In genomic region chr7:47763063-47763974, GRCh38 we compare ENCODE assay signal across 9 cellular contexts.
DNase-seq lines count a peak whose midpoint lies in the region; ATAC-seq and TF ChIP-seq lines count a peak whose summit lies in the region.
"Had no signal": no experiment of that assay in that cellular context is flagged by ENCODE, and none has a peak within 500 bp of the region (broad histone marks: within the 10 kb centered on the region; RNA-seq: fewer than 3 reads in every experiment).

No MANE protein-coding gene starts in this region.

- intact Hi-C loops in activated T-helper 2 cell treated with anti-CD3 and anti-CD28 coated beads, Interferon-gamma antibody, Interleukin-2, Interleukin-4, amounts not matched to agents 10 μg/mL and 5 μg/mL and 100 μg/mL, durations not matched to agents 14 hours and 24 hours and 36 hours (cut with micrococcal nuclease), result no loop called here

- no peaks in the 10 kb centered on the region for H3K4me1 Mint-ChIP-seq in activated T-helper 2 cell treated with anti-CD3 and anti-CD28 coated beads, Interferon-gamma antibody, Interleukin-2, Interleukin-4, amounts not matched to agents 10 μg/mL and 5 μg/mL and 100 μg/mL, durations not matched to agents 14 hours and 24 hours and 36 hours (ENCODE audit: low read depth)

- H2BK12ac ChIP-seq in neuronal stem cell (ENCODE audit: low read length), result no peak overlapping the region

- peak; percentile 95 for DNase-seq in Daoy (ENCODE audit: low read depth)
- peak; percentile 98 for DNase-seq in NCI-H146 treated with DMSO at 0.1 percent for 48 hours (lab: John Stamatoyannopoulos, UW; ENCODE audit: unreplicated experiment)
- DNase-seq in brain pericyte (ENCODE audit: low read depth, low spot score), result peak; percentile 77
- DNase-seq in neuronal stem cell (ENCODE audit: low spot score), result peak; percentile 52
- no peak for DNase-seq in midbrain (lab: John Stamatoyannopoulos, UW)
- no peak for DNase-seq in GM13977 (ENCODE audit: low spot score)
- no peak for DNase-seq in activated T-helper 2 cell treated with anti-CD3 and anti-CD28 coated beads, Interferon-gamma antibody, Interleukin-2, Interleukin-4, amounts not matched to agents 10 μg/mL and 5 μg/mL and 100 μg/mL, durations not matched to agents 14 hours and 24 hours and 36 hours (ENCODE audit: low spot score)
- DNase-seq: stimulated activated CD4-positive, alpha-beta T cell treated with anti-CD3 and anti-CD28 coated beads, Interleukin-4, amount 100 ng/mL, for 4 hours had no signal

- H3K27ac Mint-ChIP-seq in activated T-helper 2 cell treated with anti-CD3 and anti-CD28 coated beads, Interferon-gamma antibody, Interleukin-2, Interleukin-4, amounts not matched to agents 10 μg/mL and 5 μg/mL and 100 μg/mL, durations not matched to agents 14 hours and 24 hours and 36 hours, result no peak overlapping the region

- H3K36me3 ChIP-seq in neuronal stem cell (replicated peaks in 1 of 2; ENCODE audit: control insufficient read depth in 2 of 2, insufficient read depth in 2 of 2, low read length in 2 of 2), result no peaks in the 10 kb centered on the region

- no peaks in the 10 kb centered on the region for H3K79me1 ChIP-seq in neuronal stem cell (ENCODE audit: low read depth, low read length)

- no peak overlapping the region for H4K91ac ChIP-seq in neuronal stem cell (ENCODE audit: low read depth, low read length, poor library complexity)

- no peak overlapping the region for H3K4me3 ChIP-seq in neuronal stem cell (ENCODE audit: low read length in 2 of 2)

- no peak overlapping the region for H3K23ac ChIP-seq in neuronal stem cell (ENCODE audit: low read depth, low read length, poor library complexity)

- no peak overlapping the region for H3K14ac ChIP-seq in neuronal stem cell (ENCODE audit: low read length)

- H3K9me3 Mint-ChIP-seq in activated T-helper 2 cell treated with anti-CD3 and anti-CD28 coated beads, Interferon-gamma antibody, Interleukin-2, Interleukin-4, amounts not matched to agents 10 μg/mL and 5 μg/mL and 100 μg/mL, durations not matched to agents 14 hours and 24 hours and 36 hours, result no peaks in the 10 kb centered on the region

- no peaks in the 10 kb centered on the region for H3K9me3 ChIP-seq in neuronal stem cell (replicated peaks in 1 of 2; ENCODE audit: control insufficient read depth in 2 of 2, insufficient read depth in 1 of 2, low read depth in 1 of 2, low read length in 2 of 2)

- H4K8ac ChIP-seq in neuronal stem cell (ENCODE audit: low read depth, low read length), result no peak overlapping the region

- no peak for ATAC-seq in HG02798 (IDR thresholded peaks at IDR 0.05; ENCODE audit: poor library complexity, unreplicated experiment)

- no peaks in the 10 kb centered on the region for H3K27me3 ChIP-seq in neuronal stem cell (ENCODE audit: control insufficient read depth in 3 of 3, insufficient read depth in 3 of 3, low read depth in 1 of 3, low read length in 3 of 3)

- no peak overlapping the region for H2BK5ac ChIP-seq in neuronal stem cell (ENCODE audit: low read length)

- H2BK15ac ChIP-seq in neuronal stem cell (ENCODE audit: low read length), result no peak overlapping the region

- no peak overlapping the region for H3K18ac ChIP-seq in neuronal stem cell (ENCODE audit: low read length)

- H3K4me2 ChIP-seq in neuronal stem cell (ENCODE audit: insufficient read depth, low read length, poor library complexity, severe bottlenecking), result peak overlapping the region; percentile 19

- H2AFZ ChIP-seq in neuronal stem cell (ENCODE audit: low read length), result peak overlapping the region; percentile 31

- no peak overlapping the region for H3K27ac ChIP-seq in neuronal stem cell (replicated peaks; ENCODE audit: low read length)

- H3K9ac ChIP-seq in neuronal stem cell (ENCODE audit: low read depth, low read length, poor library complexity), result no peak overlapping the region

- no peak for TF ChIP-seq CTCF in GM13977 (IDR thresholded peaks at IDR 0.05; ENCODE audit: extremely low read depth, insufficient read depth, missing control alignments)

- H2BK120ac ChIP-seq in neuronal stem cell (ENCODE audit: low read depth, low read length), result no peak overlapping the region

- no peak overlapping the region for H3K4ac ChIP-seq in neuronal stem cell (ENCODE audit: low read length)

- no peaks in the 10 kb centered on the region for H3K27me3 Mint-ChIP-seq in activated T-helper 2 cell treated with anti-CD3 and anti-CD28 coated beads, Interferon-gamma antibody, Interleukin-2, Interleukin-4, amounts not matched to agents 10 μg/mL and 5 μg/mL and 100 μg/mL, durations not matched to agents 14 hours and 24 hours and 36 hours (ENCODE audit: low read depth)

- in situ Hi-C loops in GM13977 (cut with MboI; ENCODE audit: low pct_unique_long_range_greater_than_20kb, low sequenced_read_pairs, unreplicated experiment), result no loop called here

- H2AK5ac ChIP-seq in neuronal stem cell (ENCODE audit: low read depth, low read length), result no peak overlapping the region

- H3K4me3 Mint-ChIP-seq in activated T-helper 2 cell treated with anti-CD3 and anti-CD28 coated beads, Interferon-gamma antibody, Interleukin-2, Interleukin-4, amounts not matched to agents 10 μg/mL and 5 μg/mL and 100 μg/mL, durations not matched to agents 14 hours and 24 hours and 36 hours (ENCODE audit: low read depth), result no peak overlapping the region

- peaks cover 11 to 13% of the 10 kb centered on the region in 2 donors for H3K4me1 ChIP-seq in neuronal stem cell (ENCODE audit: control insufficient read depth in 2 of 2, insufficient read depth in 1 of 2, low read depth in 1 of 2, low read length in 2 of 2)

- WGBS in neuronal stem cell (ENCODE audit: extremely low coverage in 2 of 2, insufficient read length in 2 of 2, insufficient replicate concordance in 1 of 2), 2 donors, result no CpG with 5 or more reads among the region's 9 CpGs

- H3K36me3 Mint-ChIP-seq in activated T-helper 2 cell treated with anti-CD3 and anti-CD28 coated beads, Interferon-gamma antibody, Interleukin-2, Interleukin-4, amounts not matched to agents 10 μg/mL and 5 μg/mL and 100 μg/mL, durations not matched to agents 14 hours and 24 hours and 36 hours (ENCODE audit: low read depth), result no peaks in the 10 kb centered on the region

Comparison
In these comparisons a context has a peak if more than half of its experiments do, and no peak if none do; other contexts are left out.
1. DNase-seq: peak in Daoy (single experiment), NCI-H146 treated with DMSO at 0.1 percent for 48 hours (single experiment), brain pericyte (single experiment) and neuronal stem cell (single experiment); none in midbrain (single experiment), GM13977 (single experiment) and activated T-helper 2 cell treated with anti-CD3 and anti-CD28 coated beads, Interferon-gamma antibody, Interleukin-2, Interleukin-4, amounts not matched to agents 10 μg/mL and 5 μg/mL and 100 μg/mL, durations not matched to agents 14 hours and 24 hours and 36 hours (single experiment).